ENCODE assay signal across 13 cellular contexts in genomic region chr18:3649559-3650426, GRCh38.
DNase-seq lines count a peak whose midpoint lies in the region; ATAC-seq, FAIRE-seq and TF ChIP-seq lines count a peak whose summit lies in the region.
"Had no signal": no experiment of that assay in that cellular context is flagged by ENCODE, and none has a peak within 500 bp of the region (broad histone marks: within the 10 kb centered on the region; RNA-seq: fewer than 3 reads in every experiment).

No MANE protein-coding gene starts in this region.

- peaks cover 40% of the 10 kb centered on the region for H3K4me1 Mint-ChIP-seq in T-helper 2 cell treated with Interferon-gamma antibody and Interleukin-4, amounts not matched to agents 5 μg/mL and 100 μg/mL, for 36 hours (ENCODE audit: low read depth)

- ATAC-seq in HG03342 (IDR thresholded peaks at IDR 0.05; ENCODE audit: unreplicated experiment) (no peak), HG03196 (IDR thresholded peaks at IDR 0.05; ENCODE audit: unreplicated experiment) (no peak)
- ATAC-seq: activated CD8-positive, alpha-beta T cell treated with anti-CD3 and anti-CD28 coated beads for 36 hours had no signal

- H3K27me3 Mint-ChIP-seq in T-helper 2 cell treated with Interferon-gamma antibody and Interleukin-4, amounts not matched to agents 5 μg/mL and 100 μg/mL, for 36 hours (ENCODE audit: low read depth), result no peaks in the 10 kb centered on the region
- H3K27me3 Mint-ChIP-seq: activated CD8-positive, alpha-beta T cell treated with anti-CD3 and anti-CD28 coated beads for 36 hours had no signal

- no peak overlapping the region for H3K4me3 ChIP-seq in astrocyte of the cerebellum (ENCODE audit: low read depth, low read length)
- H3K4me3 ChIP-seq: HAP-1, skin epidermis had no signal

- peak overlapping the region; percentile 80 for H3K27ac Mint-ChIP-seq in T-helper 2 cell treated with Interferon-gamma antibody and Interleukin-4, amounts not matched to agents 5 μg/mL and 100 μg/mL, for 36 hours
- H3K27ac Mint-ChIP-seq: activated CD8-positive, alpha-beta T cell treated with anti-CD3 and anti-CD28 coated beads for 36 hours had no signal

- DNase-seq in T-helper 2 cell treated with Interferon-gamma antibody and Interleukin-4, amounts not matched to agents 5 μg/mL and 100 μg/mL, for 36 hours (ENCODE audit: low spot score), result no peak
- no peak for DNase-seq in T-helper 2 cell
- DNase-seq in astrocyte of the cerebellum (ENCODE audit: low read depth), result peak; percentile 49
- peak; percentile 67 for DNase-seq in iris pigment epithelial cell (ENCODE audit: low read depth)
- DNase-seq in urothelium cell line (ENCODE audit: low spot score), result peak; percentile 83
- no peak for DNase-seq in frontal cortex (ENCODE audit: low spot score in 2 of 2)
- DNase-seq: activated CD8-positive, alpha-beta T cell treated with anti-CD3 and anti-CD28 coated beads for 36 hours; NCI-H526 had no signal

- no peaks in the 10 kb centered on the region for H3K9me3 Mint-ChIP-seq in T-helper 2 cell treated with Interferon-gamma antibody and Interleukin-4, amounts not matched to agents 5 μg/mL and 100 μg/mL, for 36 hours
- H3K9me3 Mint-ChIP-seq: activated CD8-positive, alpha-beta T cell treated with anti-CD3 and anti-CD28 coated beads for 36 hours had no signal

- TF ChIP-seq CTCF in astrocyte of the cerebellum (IDR thresholded peaks at IDR 0.05; ENCODE audit: low read depth, low read length, missing control alignments), result no peak

- H3K36me3 Mint-ChIP-seq in T-helper 2 cell treated with Interferon-gamma antibody and Interleukin-4, amounts not matched to agents 5 μg/mL and 100 μg/mL, for 36 hours (ENCODE audit: low read depth), result no peaks in the 10 kb centered on the region

- peak; percentile 93 for FAIRE-seq in urothelium cell line (lab: Jason Lieb, UNC)
- no peak for FAIRE-seq in frontal cortex (lab: Jason Lieb, UNC)
- FAIRE-seq: GM12891 had no signal

- in situ Hi-C loops in astrocyte of the cerebellum (cut with HindIII; ENCODE audit: low sequenced_read_pairs), result no loop called here

- H3K4me3 Mint-ChIP-seq in T-helper 2 cell treated with Interferon-gamma antibody and Interleukin-4, amounts not matched to agents 5 μg/mL and 100 μg/mL, for 36 hours, result no peak overlapping the region
- H3K4me3 Mint-ChIP-seq: activated CD8-positive, alpha-beta T cell treated with anti-CD3 and anti-CD28 coated beads for 36 hours had no signal

Comparison
In these comparisons a context has a peak if more than half of its experiments do, and no peak if none do; other contexts are left out.
1. DNase-seq: peak in astrocyte of the cerebellum (single experiment), iris pigment epithelial cell (single experiment) and urothelium cell line (single experiment); none in T-helper 2 cell treated with Interferon-gamma antibody and Interleukin-4, amounts not matched to agents 5 μg/mL and 100 μg/mL, for 36 hours (single experiment), T-helper 2 cell (0 of 5) and frontal cortex (0 of 2).